ENCODE assay signal across 22 cellular contexts in genomic region chr10:132613566-132614348, GRCh38.
"Had no signal": no experiment of that assay in that cellular context is flagged by ENCODE, and none has a peak within 500 bp of the region (broad histone marks: within the 10 kb centered on the region; RNA-seq: fewer than 3 reads in every experiment).

No MANE protein-coding gene starts in this region.

- H3K27ac ChIP-seq: dorsolateral prefrontal cortex, ovary, psoas muscle, right atrium auricular region, transverse colon, uterus had no signal

- H3K4me3 ChIP-seq: dorsolateral prefrontal cortex, esophagus muscularis mucosa, ovary, psoas muscle, right atrium auricular region, transverse colon, uterus had no signal

- DNase-seq: activated CD4-positive, alpha-beta T cell treated with anti-CD3 and anti-CD28 coated beads for 4 hours; activated CD4-positive, alpha-beta T cell treated with anti-CD3 and anti-CD28 coated beads, Interleukin-2, amount 50 U/mL, for 48 hours; activated CD4-positive, CD25-positive, alpha-beta regulatory T cell; activated CD8-positive, alpha-beta memory T cell treated with anti-CD3 and anti-CD28 coated beads, Interleukin-2, amount 50 U/mL, for 48 hours; activated gamma-delta T cell; caudate nucleus; dorsolateral prefrontal cortex; glutamatergic neuron; hypothalamus; left cardiac atrium; mesenchymal stem cell; naive B cell; psoas muscle; stimulated activated CD4-positive, alpha-beta T cell treated with anti-CD3 and anti-CD28 coated beads, Interleukin-1b, Interleukin-23, amount 100 ng/mL, for 48 hours; transverse colon had no signal

- FAIRE-seq: frontal cortex, islet of Langerhans had no signal

- H3K36me3 ChIP-seq: ovary, transverse colon, uterus had no signal

- H3K9me3 ChIP-seq: esophagus muscularis mucosa, ovary, psoas muscle, right atrium auricular region, transverse colon, uterus had no signal

- ATAC-seq: activated naive CD4-positive, alpha-beta T cell treated with anti-CD3 and anti-CD28 coated beads, Interleukin-2, amount 50 U/mL, for 72 hours; left cardiac atrium; psoas muscle had no signal

- H3K27me3 ChIP-seq: dorsolateral prefrontal cortex, esophagus muscularis mucosa, ovary, right atrium auricular region, transverse colon, uterus had no signal
